Comparison of ENCODE assay signal across 24 cellular contexts in the genomic region with DNA sequence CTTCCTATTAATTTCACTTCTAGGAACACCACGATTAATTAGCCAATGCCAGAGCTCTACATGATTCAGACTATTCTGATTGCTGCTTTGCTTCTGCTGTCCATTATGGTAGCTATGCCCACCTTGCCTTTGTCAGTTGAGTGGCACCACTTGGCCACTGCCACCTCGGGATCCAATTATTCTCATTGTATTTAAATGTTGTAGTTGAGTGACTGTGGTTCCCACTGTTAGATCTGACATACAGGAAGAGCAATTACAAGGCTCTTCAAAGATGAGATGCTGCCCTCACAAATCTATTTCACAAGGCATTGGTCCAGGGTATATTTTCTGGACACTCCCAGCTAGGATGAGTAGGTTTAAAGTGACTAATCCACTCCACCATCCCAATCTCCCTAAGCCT.
"Had no signal": no experiment of that assay in that cellular context is flagged by ENCODE, and none has a peak within 500 bp of the region (broad histone marks: within the 10 kb centered on the region; RNA-seq: fewer than 3 reads in every experiment).

No MANE protein-coding gene starts in this region.

- DNase-seq: colonic mucosa; cortex of kidney; dermis blood vessel endothelial cell; dorsolateral prefrontal cortex; effector CD4-positive, alpha-beta T cell; effector CD8-positive, alpha-beta T cell; effector memory CD4-positive, alpha-beta T cell; effector memory CD8-positive, alpha-beta T cell; erythroblast; esophagus squamous epithelium; foreskin fibroblast; foreskin keratinocyte; foreskin melanocyte; gastrocnemius medialis; glutamatergic neuron; head of caudate nucleus; heart left ventricle; heart right ventricle had no signal

- H3K36me3 ChIP-seq: colonic mucosa, esophagus muscularis mucosa, esophagus squamous epithelium, gastrocnemius medialis, gastroesophageal sphincter, heart left ventricle, heart right ventricle had no signal

- H3K27me3 ChIP-seq: colonic mucosa, dorsolateral prefrontal cortex, esophagus muscularis mucosa, esophagus squamous epithelium, foreskin keratinocyte, gastrocnemius medialis, gastroesophageal sphincter, heart left ventricle, heart right ventricle had no signal

- H3K9me3 ChIP-seq: colonic mucosa, gastrocnemius medialis had no signal

- H3K4me3 Mint-ChIP-seq: dendritic cell treated with granulocyte-macrophage colony-stimulating factor and Interleukin-4, amounts not matched to agents 40 ng/mL and 50 ng/mL, for 4 days; effector memory CD8-positive, alpha-beta T cell had no signal

- ATAC-seq: effector memory CD8-positive, alpha-beta T cell; esophagus mucosa; foreskin keratinocyte; gastrocnemius medialis; gastroesophageal sphincter; heart left ventricle; heart right ventricle had no signal

- H3K4me3 ChIP-seq: colonic mucosa, coronary artery, dorsolateral prefrontal cortex, esophagus muscularis mucosa, esophagus squamous epithelium, gastrocnemius medialis, gastroesophageal sphincter, heart left ventricle, heart right ventricle had no signal

- H3K27ac Mint-ChIP-seq: dendritic cell treated with granulocyte-macrophage colony-stimulating factor and Interleukin-4, amounts not matched to agents 40 ng/mL and 50 ng/mL, for 4 days; effector memory CD8-positive, alpha-beta T cell had no signal

- H3K27me3 Mint-ChIP-seq: dendritic cell treated with granulocyte-macrophage colony-stimulating factor and Interleukin-4, amounts not matched to agents 40 ng/mL and 50 ng/mL, for 4 days; effector memory CD8-positive, alpha-beta T cell had no signal

- H3K27ac ChIP-seq: colonic mucosa, coronary artery, dorsolateral prefrontal cortex, epithelial cell of prostate, esophagus muscularis mucosa, esophagus squamous epithelium, foreskin keratinocyte, gastrocnemius medialis, gastroesophageal sphincter, heart left ventricle, heart right ventricle had no signal

- H3K4me1 ChIP-seq: colonic mucosa, esophagus muscularis mucosa, esophagus squamous epithelium, foreskin keratinocyte, gastrocnemius medialis, gastroesophageal sphincter, heart left ventricle, heart right ventricle had no signal
